ENCODE assay signal across 8 cellular contexts in genomic region chr17:75877752-75878173, GRCh38. TPM values are rescaled to one million over a fixed set of nuclear protein-coding genes. Genes with fewer than 3 reads are reported as not detected.
A peak's percentile ranks its signal among the peaks of the same experiment; 100 is the strongest.
DNase-seq lines count a peak whose midpoint lies in the region; ATAC-seq lines count a peak whose summit lies in the region.

No MANE protein-coding gene starts in this region.

- H3K9me3 ChIP-seq in Karpas-422 (ENCODE audit: low read length), result no peaks in the 10 kb centered on the region

- peak overlapping the region; percentile 96 for H3K4me2 ChIP-seq in Karpas-422 (ENCODE audit: low read depth, low read length, poor library complexity, severe bottlenecking)

- DNase-seq in Right ventricle myocardium inferior (ENCODE audit: missing footprints) (peak; percentile 88), cardiac septum (ENCODE audit: low spot score) (no peak), Karpas-422 (peak; percentile 91), T-helper 1 cell (peak; percentile 55 to 81 (median 65)), anterior cingulate cortex (lab: John Stamatoyannopoulos, UW) (peak in 44 of 58 donors; percentile 23 to 71 (median 57)), hippocampal formation (lab: John Stamatoyannopoulos, UW) (peak; percentile 47 to 53), sciatic nerve (ENCODE audit: low spot score) (peak; percentile 82)

- H3K4me3 ChIP-seq in Karpas-422 (ENCODE audit: low read length), result peak overlapping the region; percentile 84

- H3K4me1 ChIP-seq in Karpas-422 (ENCODE audit: low read length), result peaks cover 31% of the 10 kb centered on the region

- H3K9me2 ChIP-seq in Karpas-422 (replicated peaks; ENCODE audit: insufficient read depth, low read length), result no peaks in the 10 kb centered on the region

- peak overlapping the region; percentile 87 for H3K9ac ChIP-seq in Karpas-422 (ENCODE audit: low read length)

- intact Hi-C loops in Right ventricle myocardium inferior (cut with DNase I) (loop anchor here (2.0 to 5.0 kb wide), 2 partner anchors 19 to 100 kb away; partner anchors contain the start of gene TRIM65), cardiac septum (cut with DNase I) (loop anchor here (1.0 to 2.0 kb wide), 4 partner anchors 19 to 93 kb away; partner anchors contain the start of genes TRIM65, UNK and WBP2), sciatic nerve (cut with DNase I) (no loop called here)

- no peaks in the 10 kb centered on the region for H4K20me1 ChIP-seq in Karpas-422 (ENCODE audit: insufficient read depth, low read depth, low read length)

- peak; percentile 68 for ATAC-seq in Right ventricle myocardium inferior
- ATAC-seq in sciatic nerve, result peak; percentile 45
- ATAC-seq in GM19455 (IDR thresholded peaks at IDR 0.05; ENCODE audit: unreplicated experiment), result no peak

- H3K36me3 ChIP-seq in Karpas-422 (ENCODE audit: insufficient read depth, low read length), result no peaks in the 10 kb centered on the region

- no peaks in the 10 kb centered on the region for H3K79me2 ChIP-seq in Karpas-422 (ENCODE audit: low read length)

- H3K27me3 ChIP-seq in Karpas-422 (ENCODE audit: low read length), result no peaks in the 10 kb centered on the region

- H3K27ac ChIP-seq in Karpas-422 (ENCODE audit: low read length), result peak overlapping the region; percentile 82

- H2AFZ ChIP-seq in Karpas-422 (ENCODE audit: low read length), result peak overlapping the region; percentile 98

RNA-seq across cellular contexts. Expression of gene TRIM47, which starts 0.6 kb away (rescaled TPM):
- 39.4 TPM for total RNA-seq in Right ventricle myocardium inferior
- total RNA-seq in cardiac septum, result 39.5 TPM
- 7.9 and 16.4 TPM in 2 replicates for total RNA-seq in Karpas-422 (2014; rRNA removed; shearing (Covaris generic); ENCODE audit: low replicate concordance)
- 50.7 TPM for total RNA-seq in sciatic nerve

RNA-seq across cellular contexts. Expression of gene TRIM65, which starts 19.0 kb away (rescaled TPM):
- total RNA-seq in Right ventricle myocardium inferior, result 11.3 TPM
- total RNA-seq in cardiac septum, result 12.1 TPM
- 18.4 and 39.5 TPM in 2 replicates for total RNA-seq in Karpas-422 (2014; rRNA removed; shearing (Covaris generic); ENCODE audit: low replicate concordance)
- total RNA-seq in sciatic nerve, result 24.7 TPM

RNA-seq across cellular contexts. Expression of gene WBP2, which starts 22.6 kb away (rescaled TPM):
- 151 TPM for total RNA-seq in Right ventricle myocardium inferior
- total RNA-seq in cardiac septum, result 129 TPM
- total RNA-seq in Karpas-422 (2014; rRNA removed; shearing (Covaris generic); ENCODE audit: low replicate concordance), result 27.9 and 42.7 TPM in 2 replicates
- 156 TPM for total RNA-seq in sciatic nerve

RNA-seq across cellular contexts. Expression of gene MRPL38, which starts 26.9 kb away (rescaled TPM):
- 115 TPM for total RNA-seq in Right ventricle myocardium inferior
- 76.3 TPM for total RNA-seq in cardiac septum
- 33.5 and 42.7 TPM in 2 replicates for total RNA-seq in Karpas-422 (2014; rRNA removed; shearing (Covaris generic); ENCODE audit: low replicate concordance)
- 73.6 TPM for total RNA-seq in sciatic nerve

RNA-seq across cellular contexts. Expression of gene UNC13D, which starts 33.6 kb away (rescaled TPM):
- total RNA-seq in Right ventricle myocardium inferior, result 10.7 TPM
- total RNA-seq in cardiac septum, result 7.9 TPM
- 30.9 and 52.5 TPM in 2 replicates for total RNA-seq in Karpas-422 (2014; rRNA removed; shearing (Covaris generic); ENCODE audit: low replicate concordance)
- 30.9 TPM for total RNA-seq in sciatic nerve
